ENCODE assay signal across 16 cellular contexts in the genomic region with DNA sequence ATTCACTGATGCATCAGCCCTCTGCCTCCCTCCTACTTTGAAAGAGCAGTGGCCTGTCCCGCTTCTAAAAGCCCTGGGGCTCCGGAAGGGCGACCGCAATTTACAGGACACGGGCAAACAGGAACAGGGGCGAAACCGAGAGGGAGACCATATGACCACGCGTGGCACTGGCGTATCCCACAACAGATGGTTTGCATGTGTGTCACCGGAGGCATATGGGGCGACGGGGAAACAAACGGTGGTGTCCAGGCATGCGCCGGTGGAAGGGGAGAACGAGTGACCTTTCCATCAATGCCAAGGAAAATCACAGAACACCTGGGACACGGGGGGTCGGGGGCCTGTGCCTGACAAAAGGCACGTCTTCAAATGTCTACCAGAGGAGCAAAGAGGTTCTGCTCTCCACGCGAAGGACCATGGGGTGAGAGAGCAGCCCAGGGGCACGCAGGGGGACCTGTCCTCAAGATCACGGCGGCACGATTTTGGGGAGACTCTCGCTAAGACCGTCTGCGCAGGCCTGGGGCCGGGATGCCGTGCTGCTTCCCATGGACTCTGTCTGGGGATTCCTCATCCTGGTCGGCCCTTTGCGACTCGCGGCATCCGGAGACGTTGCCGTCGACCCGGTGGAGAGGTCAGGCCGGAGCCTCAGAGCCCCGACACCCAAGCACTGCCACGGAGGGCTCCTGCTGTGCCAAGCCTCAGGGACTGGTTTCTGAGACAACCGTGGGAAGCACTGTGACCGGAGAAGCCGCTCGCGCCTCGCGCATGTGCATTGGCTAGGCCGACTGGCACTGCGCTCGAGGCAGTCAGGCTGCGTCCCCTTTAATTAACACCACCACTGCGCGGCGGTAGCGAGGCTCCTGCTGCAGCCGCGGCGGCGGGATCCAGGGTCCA. TPM values are rescaled to one million over a fixed set of nuclear protein-coding genes. Genes with fewer than 3 reads are reported as not detected.
DNase-seq lines count a peak whose midpoint lies in the region; ATAC-seq and TF ChIP-seq lines count a peak whose summit lies in the region.
"Had no signal": no experiment of that assay in that cellular context is flagged by ENCODE, and none has a peak within 500 bp of the region (broad histone marks: within the 10 kb centered on the region; RNA-seq: fewer than 3 reads in every experiment).

No MANE protein-coding gene starts in this region.

- H3K27me3 ChIP-seq in BLaER1, result no peaks in the 10 kb centered on the region
- no peaks in the 10 kb centered on the region for H3K27me3 ChIP-seq in RWPE2 (ENCODE audit: insufficient read depth, poor library complexity, severe bottlenecking)
- H3K27me3 ChIP-seq in naive thymus-derived CD4-positive, alpha-beta T cell (ENCODE audit: control insufficient read depth in 2 of 2, insufficient read depth in 2 of 2, low read length in 2 of 2), result no peaks in the 10 kb centered on the region
- H3K27me3 ChIP-seq: SJSA1 had no signal

- no peak overlapping the region for H3K9ac ChIP-seq in BLaER1

- H3K9me3 ChIP-seq in BLaER1, result peaks cover 52% of the 10 kb centered on the region
- H3K9me3 ChIP-seq in RWPE2 (ENCODE audit: severe bottlenecking), result no peaks in the 10 kb centered on the region
- H3K9me3 ChIP-seq in naive thymus-derived CD4-positive, alpha-beta T cell (ENCODE audit: control insufficient read depth in 2 of 3, low read length in 3 of 3), result no peaks in the 10 kb centered on the region
- H3K9me3 ChIP-seq: SJSA1 had no signal

- H3K27ac ChIP-seq in BLaER1, result 0 out of 2 replicates have a peak overlapping the region, but pooled peaks have one; percentile 6
- H3K27ac ChIP-seq in RWPE2 (ENCODE audit: poor library complexity, severe bottlenecking), result no peak overlapping the region
- no peak overlapping the region for H3K27ac ChIP-seq in naive thymus-derived CD4-positive, alpha-beta T cell (ENCODE audit: low read depth, low read length)
- H3K27ac ChIP-seq: C4-2B, RWPE1, SJSA1 had no signal

- no peak for ATAC-seq in RWPE2 (ENCODE audit: low read depth)
- ATAC-seq in HG03196 (IDR thresholded peaks at IDR 0.05; ENCODE audit: unreplicated experiment), result no peak
- ATAC-seq in naive thymus-derived CD4-positive, alpha-beta T cell, result no peak
- ATAC-seq: GM12878 had no signal

- H3K4me1 Mint-ChIP-seq in naive thymus-derived CD4-positive, alpha-beta T cell, result peaks cover 0 to 5% (median 0%) of the 10 kb centered on the region in 7 donors
- H3K4me1 Mint-ChIP-seq: H9 had no signal

- H3K27ac Mint-ChIP-seq in naive thymus-derived CD4-positive, alpha-beta T cell, result no peak overlapping the region
- H3K27ac Mint-ChIP-seq: H9 had no signal

- DNase-seq in NCI-H82 (lab: John Stamatoyannopoulos, UW) (peak; percentile 33), NCI-H82 treated with DMSO at 0.1 percent for 48 hours (lab: John Stamatoyannopoulos, UW; ENCODE audit: unreplicated experiment) (no peak), RWPE2 (ENCODE audit: low spot score) (peak; percentile 53), posterior vena cava (ENCODE audit: low spot score) (peak; percentile 78), hepatic stellate cell (ENCODE audit: low spot score) (no peak)
- no peak for DNase-seq in naive thymus-derived CD4-positive, alpha-beta T cell
- DNase-seq: 8988T, H9, NCI-H2081 had no signal

- TF ChIP-seq CTCF in RWPE2 (IDR thresholded peaks at IDR 0.05; ENCODE audit: poor library complexity, severe bottlenecking), result no peak

- H3K27me3 Mint-ChIP-seq in naive thymus-derived CD4-positive, alpha-beta T cell, result peaks cover 0 to 8% (median 0%) of the 10 kb centered on the region in 5 donors

- H4K20me1 ChIP-seq in BLaER1, result no peaks in the 10 kb centered on the region

- H3K9me3 Mint-ChIP-seq in naive thymus-derived CD4-positive, alpha-beta T cell, result peaks cover 0 to 29% (median 7%) of the 10 kb centered on the region in 11 donors

- no peak overlapping the region for H3K4me2 ChIP-seq in BLaER1

- H3K36me3 ChIP-seq in BLaER1, result no peaks in the 10 kb centered on the region
- H3K36me3 ChIP-seq in RWPE2 (ENCODE audit: low read depth), result no peaks in the 10 kb centered on the region
- H3K36me3 ChIP-seq in naive thymus-derived CD4-positive, alpha-beta T cell (ENCODE audit: control insufficient read depth in 2 of 3, insufficient read depth in 3 of 3, low read length in 3 of 3), result no peaks in the 10 kb centered on the region
- H3K36me3 ChIP-seq: SJSA1 had no signal

- POLR2A ChIA-PET in naive thymus-derived CD4-positive, alpha-beta T cell (lab: Charles Lee), result no interaction called here

- peaks cover 44% of the 10 kb centered on the region for H3K4me1 ChIP-seq in BLaER1
- H3K4me1 ChIP-seq in RWPE2 (ENCODE audit: insufficient read depth, poor library complexity, severe bottlenecking), result no peaks in the 10 kb centered on the region
- no peaks in the 10 kb centered on the region for H3K4me1 ChIP-seq in naive thymus-derived CD4-positive, alpha-beta T cell (ENCODE audit: control insufficient read depth in 2 of 2, insufficient read depth in 2 of 2, low read length in 2 of 2)
- H3K4me1 ChIP-seq: SJSA1 had no signal

- CTCF ChIA-PET in naive thymus-derived CD4-positive, alpha-beta T cell (lab: Charles Lee), result no interaction called here

- H3K4me3 ChIP-seq in BLaER1, result no peak overlapping the region
- H3K4me3 ChIP-seq in RWPE2 (ENCODE audit: severe bottlenecking), result no peak overlapping the region
- H3K4me3 ChIP-seq in naive thymus-derived CD4-positive, alpha-beta T cell (ENCODE audit: low read length), result no peak overlapping the region
- H3K4me3 ChIP-seq: GM12878, SJSA1 had no signal

- intact Hi-C loops in posterior vena cava (cut with DNase I), result no loop called here
- intact Hi-C loops in naive thymus-derived CD4-positive, alpha-beta T cell (cut with micrococcal nuclease), result no loop called here

- no peak overlapping the region for H3K4me3 Mint-ChIP-seq in naive thymus-derived CD4-positive, alpha-beta T cell
- H3K4me3 Mint-ChIP-seq: H9 had no signal

- no peaks in the 10 kb centered on the region for H3K36me3 Mint-ChIP-seq in naive thymus-derived CD4-positive, alpha-beta T cell

RNA-seq across cellular contexts. Expression of gene KCNJ18, which starts 12.8 kb away (rescaled TPM):
- not detected for total RNA-seq in posterior vena cava
- total RNA-seq in naive thymus-derived CD4-positive, alpha-beta T cell, result not detected
- not detected for polyA plus RNA-seq in naive thymus-derived CD4-positive, alpha-beta T cell
- total RNA-seq: GM12878, H9, OCI-LY7, SJSA1 had no signal
- polyA plus RNA-seq: GM12878 had no signal

Comparison
In these comparisons a context has a peak if more than half of its experiments do, and no peak if none do; other contexts are left out.
1. DNase-seq: peak in NCI-H82 (single experiment), RWPE2 (single experiment) and posterior vena cava (single experiment); none in NCI-H82 treated with DMSO at 0.1 percent for 48 hours (single experiment), hepatic stellate cell (single experiment) and naive thymus-derived CD4-positive, alpha-beta T cell (0 of 9).